In genomic region chr3:106006571-106006970, GRCh38 we compare ENCODE assay signal across 13 cellular contexts.
"Had no signal": no experiment of that assay in that cellular context is flagged by ENCODE, and none has a peak within 500 bp of the region (broad histone marks: within the 10 kb centered on the region; RNA-seq: fewer than 3 reads in every experiment).

No MANE protein-coding gene starts in this region.

- H3K4me3 ChIP-seq: colonic mucosa, lower lobe of right lung, tibial artery had no signal

- H3K27me3 ChIP-seq: colonic mucosa, tibial artery had no signal

- ATAC-seq: activated CD8-positive, alpha-beta T cell treated with anti-CD3 and anti-CD28 coated beads, Interleukin-2, amount 10 ng/mL, durations not matched to agents 7 days and 5 days; naive thymus-derived CD8-positive, alpha-beta T cell had no signal

- DNase-seq: activated CD4-positive, alpha-beta T cell treated with anti-CD3 and anti-CD28 coated beads for 1 hour; activated CD4-positive, alpha-beta T cell treated with anti-CD3 and anti-CD28 coated beads, Interleukin-2, amount 50 U/mL, for 1 hour; activated CD8-positive, alpha-beta T cell treated with anti-CD3 and anti-CD28 coated beads, Interleukin-2, amount 10 ng/mL, durations not matched to agents 7 days and 5 days; activated gamma-delta T cell treated with Interleukin-2 at 50 U/mL for 16 hours; aorta; colonic mucosa; lower lobe of right lung; naive thymus-derived CD8-positive, alpha-beta T cell; retina; stimulated activated CD4-positive, alpha-beta T cell treated with anti-CD3 and anti-CD28 coated beads, Interleukin-4, amount 100 ng/mL, for 24 hours; stimulated activated naive CD4-positive, alpha-beta T cell treated with Interleukin-2 at 50 U/mL for 16 hours; T-helper 9 cell; tibial artery had no signal

- H3K36me3 ChIP-seq: colonic mucosa, lower lobe of right lung, tibial artery had no signal

- H3K9me3 ChIP-seq: colonic mucosa, lower lobe of right lung, tibial artery had no signal

- H3K4me1 ChIP-seq: colonic mucosa, lower lobe of right lung, tibial artery had no signal

- H3K27ac ChIP-seq: colonic mucosa, lower lobe of right lung, tibial artery had no signal
